ENCODE assay signal across 1 cellular context in genomic region chr14:77322209-77322902, GRCh38.
TF ChIP-seq lines count a peak whose summit lies in the region.

No MANE protein-coding gene starts in this region.

TF ChIP-seq in K562, 482 proteins besides CTCF, POLR2A, EP300 and RAD21:
- no peak for TF ChIP-seq ZMIZ1 (IDR thresholded peaks at IDR 0.05; ENCODE audit: low read depth in 2 of 2, low read length in 2 of 2)
- no peak for TF ChIP-seq CBFB (CRISPR knock-in tag; IDR thresholded peaks at IDR 0.05)
- TF ChIP-seq CHD1 (IDR thresholded peaks at IDR 0.05; ENCODE audit: low read length): no peak
- no peak for TF ChIP-seq MCM2 (IDR thresholded peaks at IDR 0.05; ENCODE audit: low read depth)
- TF ChIP-seq TRIM24 (IDR thresholded peaks at IDR 0.05): no peak
- no peak for TF ChIP-seq SIX5 (IDR thresholded peaks at IDR 0.05; ENCODE audit: borderline replicate concordance in 1 of 2, insufficient read depth in 1 of 2, low read depth in 1 of 2, low read length in 2 of 2)
- TF ChIP-seq FOSL1 (tag; conservative IDR thresholded peaks at IDR 0.05): no peak
- no peak for TF ChIP-seq ARID3A (IDR thresholded peaks at IDR 0.05; ENCODE audit: borderline replicate concordance, low read depth, low read length)
- TF ChIP-seq HDAC3 (IDR thresholded peaks at IDR 0.05; ENCODE audit: borderline replicate concordance, partially characterized antibody): no peak
- no peak for TF ChIP-seq ETV1 (tag; conservative IDR thresholded peaks at IDR 0.05; ENCODE audit: low read depth)
